In the genomic region with DNA sequence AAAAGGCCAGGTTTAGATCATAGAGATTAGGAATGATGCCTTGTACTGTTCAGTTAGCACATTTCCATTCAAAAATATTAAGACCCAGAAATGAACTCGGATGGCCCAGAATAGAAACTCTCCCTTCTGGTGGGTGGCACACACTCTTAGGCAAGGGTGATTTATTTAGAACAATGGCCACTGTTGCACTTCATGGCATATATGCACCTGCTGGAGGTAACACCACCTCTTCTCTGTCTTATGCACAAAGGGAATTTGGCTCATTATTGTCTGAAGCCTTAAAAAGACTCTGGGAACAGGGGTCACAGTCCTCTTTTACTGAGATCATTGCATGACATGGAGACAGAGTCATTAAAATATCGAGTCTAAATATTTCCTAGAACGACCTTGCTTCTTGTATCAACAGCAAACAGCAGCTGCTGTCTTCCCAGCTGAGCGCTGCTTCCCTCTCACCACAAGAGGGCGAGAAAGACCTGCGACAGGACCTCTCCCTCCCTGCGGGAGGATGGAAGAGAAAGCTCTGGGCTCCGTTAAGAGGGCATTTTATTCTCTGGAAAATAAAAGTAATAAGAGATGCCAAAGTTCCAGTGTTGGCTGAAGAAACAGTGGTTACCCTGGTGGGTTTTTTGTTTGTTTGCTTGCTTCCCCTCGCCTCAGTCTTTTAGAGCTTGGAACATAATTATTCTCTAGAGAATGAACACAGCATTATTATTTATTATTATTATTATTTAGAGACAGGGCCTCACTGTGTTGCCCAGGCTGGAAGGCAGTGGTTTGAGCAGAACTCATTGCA, we compare ENCODE assay signal across 8 cellular contexts. TPM values are rescaled to one million over a fixed set of nuclear protein-coding genes. Genes with fewer than 3 reads are reported as not detected.
A peak's percentile ranks its signal among the peaks of the same experiment; 100 is the strongest.
DNase-seq lines count a peak whose midpoint lies in the region; ATAC-seq and TF ChIP-seq lines count a peak whose summit lies in the region.

No MANE protein-coding gene starts in this region.

- dilution Hi-C loops in IMR-90 (cut with HindIII; ENCODE audit: low sequenced_read_pairs, unreplicated experiment) = no loop called here

- H3K14ac ChIP-seq in IMR-90 (replicated peaks; ENCODE audit: low read depth, low read length) = no peak overlapping the region

- no TSS peak for BruUV-seq in IMR-90 (replicated peaks; lab: Mats Ljungman, UMichigan)

- no peak overlapping the region for H3K4me3 Mint-ChIP-seq in naive thymus-derived CD8-positive, alpha-beta T cell

- peak overlapping the region; percentile 30; the same call in 1 of the 2 replicates for H3K4ac ChIP-seq in IMR-90 (ENCODE audit: low read depth, low read length)

- no peaks in the 10 kb centered on the region for H3K9me3 ChIP-seq in IMR-90 (ENCODE audit: control insufficient read depth, insufficient read depth, low read length)
- H3K9me3 ChIP-seq in OCI-LY3 (ENCODE audit: insufficient read depth, low read length) = no peaks in the 10 kb centered on the region

- H3K79me2 ChIP-seq in OCI-LY3 (ENCODE audit: low read length) = no peaks in the 10 kb centered on the region

- H3K36me3 Mint-ChIP-seq in naive thymus-derived CD8-positive, alpha-beta T cell = no peaks in the 10 kb centered on the region

- peaks cover 4 to 16% (median 7%) of the 10 kb centered on the region in 4 donors for H3K4me1 Mint-ChIP-seq in naive thymus-derived CD8-positive, alpha-beta T cell

- WGBS in IMR-90 (ENCODE audit: extremely low coverage in 2 of 2, insufficient read length in 1 of 2), 2 experiments = 17% methylated on average over 1 of the region's 9 CpGs; no CpG with 5 or more reads in 1 of the 2 experiments

- H3K23ac ChIP-seq in IMR-90 (ENCODE audit: low read depth, low read length) = no peak overlapping the region

- H3K4me2 ChIP-seq in IMR-90 (ENCODE audit: low read depth, low read length) = no peak overlapping the region
- no peak overlapping the region for H3K4me2 ChIP-seq in OCI-LY3 (ENCODE audit: low read length)

- ATAC-seq in GM21515 (IDR thresholded peaks at IDR 0.05; ENCODE audit: unreplicated experiment) (peak; percentile 88), IMR-90 (ENCODE audit: low read depth) (peak; percentile 84), esophagus mucosa (peak; percentile 79)
- ATAC-seq in naive thymus-derived CD8-positive, alpha-beta T cell = peak; percentile 87 to 94

- H3K9me3 Mint-ChIP-seq in naive thymus-derived CD8-positive, alpha-beta T cell = no peaks in the 10 kb centered on the region

- H2BK120ac ChIP-seq in IMR-90 (ENCODE audit: low read depth, low read length) = no peak overlapping the region

- H3K27ac ChIP-seq in IMR-90 (ENCODE audit: insufficient read depth, low read length) = no peak overlapping the region
- H3K27ac ChIP-seq in OCI-LY3 (ENCODE audit: low read length) = no peak overlapping the region

- no peak overlapping the region for H3K18ac ChIP-seq in IMR-90 (ENCODE audit: low read depth, low read length)

- POLR2A ChIA-PET in IMR-90 (lab: Charles Lee; ENCODE audit: unreplicated experiment) = no interaction called here
- POLR2A ChIA-PET in naive thymus-derived CD8-positive, alpha-beta T cell (lab: Charles Lee) = no interaction called here

- H3K56ac ChIP-seq in IMR-90 (ENCODE audit: extremely low read depth, insufficient read depth, low read length) = no peak overlapping the region

- intact Hi-C loops in IMR-90 (cut with micrococcal nuclease) = loop anchor here (1.0 kb wide), 3 partner anchors 328 to 641 kb away; no protein-coding TSS in a partner anchor

- no peak overlapping the region for H2AFZ ChIP-seq in IMR-90 (replicated peaks; ENCODE audit: low read length, poor library complexity)
- H2AFZ ChIP-seq in OCI-LY3 (ENCODE audit: low read depth, low read length) = no peak overlapping the region

- no peak overlapping the region for H2BK20ac ChIP-seq in IMR-90 (ENCODE audit: low read depth, low read length)

- no peak overlapping the region for H4K8ac ChIP-seq in IMR-90 (ENCODE audit: low read depth in 2 of 2, low read length in 2 of 2)

- H4K20me1 ChIP-seq in IMR-90 (ENCODE audit: insufficient read depth, low read length) (no peaks in the 10 kb centered on the region), OCI-LY3 (ENCODE audit: insufficient read depth, low read length) (no peaks in the 10 kb centered on the region)

- DNase-seq in DMS53 (lab: John Stamatoyannopoulos, UW) = peak; percentile 93
- DNase-seq in IMR-90 = peak; percentile 87
- DNase-seq in activated T-cell treated with anti-CD3 and anti-CD28 coated beads for 24 hours (ENCODE audit: low read depth) = peak; percentile 67
- peak; percentile 32 to 83 (median 60) for DNase-seq in naive thymus-derived CD8-positive, alpha-beta T cell
- peak; percentile 45 for DNase-seq in stimulated activated naive CD4-positive, alpha-beta T cell treated with Interleukin-2 at 50 U/mL for 16 hours (lab: John Stamatoyannopoulos, UW)

- no peak overlapping the region for H2BK15ac ChIP-seq in IMR-90 (ENCODE audit: low read depth, low read length)

- no peaks in the 10 kb centered on the region for H3K36me3 ChIP-seq in IMR-90 (ENCODE audit: control insufficient read depth, insufficient read depth, low read length)
- no peaks in the 10 kb centered on the region for H3K36me3 ChIP-seq in OCI-LY3 (replicated peaks; ENCODE audit: low read depth, low read length)

- no peak overlapping the region for H2AK9ac ChIP-seq in IMR-90 (replicated peaks; ENCODE audit: low read depth, low read length, poor library complexity)

- TF ChIP-seq POLR2A in IMR-90 (IDR thresholded peaks at IDR 0.05; ENCODE audit: low read depth, low read length) = peak; percentile 54; the same call in 1 of the 2 replicates

- H3K27ac Mint-ChIP-seq in naive thymus-derived CD8-positive, alpha-beta T cell = no peak overlapping the region

- CTCF ChIA-PET in IMR-90 (lab: Yijun Ruan, JAX) = interaction anchor here (0.6 to 2.1 kb wide), 27 partner anchors 11 to 649 kb away, joined by 3 to 16 read pairs (median 3); no protein-coding TSS in a partner anchor

- H3K27me3 ChIP-seq in IMR-90 (ENCODE audit: control insufficient read depth, insufficient read depth, low read length) (peaks cover 25% of the 10 kb centered on the region), OCI-LY3 (ENCODE audit: low read depth, low read length) (no peaks in the 10 kb centered on the region)

- no peaks in the 10 kb centered on the region for H3K79me1 ChIP-seq in IMR-90 (ENCODE audit: low read depth in 1 of 2, low read length in 2 of 2)

- H3K4me1 ChIP-seq in IMR-90 (ENCODE audit: control insufficient read depth, insufficient read depth, low read length) (peaks cover 6% of the 10 kb centered on the region), OCI-LY3 (ENCODE audit: low read length) (no peaks in the 10 kb centered on the region)

- no peak overlapping the region for H2AK5ac ChIP-seq in IMR-90 (ENCODE audit: low read depth, low read length)

- H3K9ac ChIP-seq in IMR-90 (ENCODE audit: low read depth, low read length) = no peak overlapping the region
- no peak overlapping the region for H3K9ac ChIP-seq in OCI-LY3 (ENCODE audit: low read length)

- peaks cover 26 to 59% (median 43%) of the 10 kb centered on the region in 5 donors for H3K27me3 Mint-ChIP-seq in naive thymus-derived CD8-positive, alpha-beta T cell

- H4K91ac ChIP-seq in IMR-90 (ENCODE audit: insufficient read depth, low read depth, low read length) = no peak overlapping the region

- peak; percentile 100 for TF ChIP-seq RAD21 in IMR-90 (IDR thresholded peaks at IDR 0.05; ENCODE audit: low read length)

- TF ChIP-seq CTCF in IMR-90 (conservative IDR thresholded peaks at IDR 0.05; ENCODE audit: low read depth, low read length) (peak; percentile 99), OCI-LY3 (IDR thresholded peaks at IDR 0.05; ENCODE audit: low read depth, low read length) (peak; percentile 88)

- in situ Hi-C loops in IMR-90 (cut with MboI; ENCODE audit: low sequenced_read_pairs) = no loop called here

- H3K4me3 ChIP-seq in IMR-90 (ENCODE audit: insufficient read depth, low read depth, low read length) = no peak overlapping the region
- no peak overlapping the region for H3K4me3 ChIP-seq in OCI-LY3 (ENCODE audit: low read length)

- H3K9me1 ChIP-seq in IMR-90 (ENCODE audit: insufficient read depth, low read length) = peaks cover 7% of the 10 kb centered on the region; the same call in 1 of the 2 replicates

- H4K5ac ChIP-seq in IMR-90 (ENCODE audit: low read depth, low read length) = no peak overlapping the region

- H2BK5ac ChIP-seq in IMR-90 (ENCODE audit: low read depth, low read length, poor library complexity, severe bottlenecking) = no peak overlapping the region

TF ChIP-seq in IMR-90, 13 proteins besides CTCF, POLR2A, EP300 and RAD21:
- TF ChIP-seq, protein P1, sequence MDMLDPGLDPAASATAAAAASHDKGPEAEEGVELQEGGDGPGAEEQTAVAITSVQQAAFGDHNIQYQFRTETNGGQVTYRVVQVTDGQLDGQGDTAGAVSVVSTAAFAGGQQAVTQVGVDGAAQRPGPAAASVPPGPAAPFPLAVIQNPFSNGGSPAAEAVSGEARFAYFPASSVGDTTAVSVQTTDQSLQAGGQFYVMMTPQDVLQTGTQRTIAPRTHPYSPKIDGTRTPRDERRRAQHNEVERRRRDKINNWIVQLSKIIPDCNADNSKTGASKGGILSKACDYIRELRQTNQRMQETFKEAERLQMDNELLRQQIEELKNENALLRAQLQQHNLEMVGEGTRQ (IDR thresholded peaks at IDR 0.05; ENCODE audit: low read depth, low read length) = no peak
- TF ChIP-seq MAZ (IDR thresholded peaks at IDR 0.05; ENCODE audit: borderline replicate concordance, low read depth, low read length) = peak; percentile 66; the same call in 1 of the 2 replicates
- 0 out of 2 replicates have a peak, but pooled peaks have one; percentile 10 for TF ChIP-seq NFE2L2 (IDR thresholded peaks at IDR 0.05; ENCODE audit: low read depth, low read length)
- peak; percentile 99 for TF ChIP-seq SMC3 (IDR thresholded peaks at IDR 0.05; ENCODE audit: low read depth, low read length)

RNA-seq across cellular contexts. Expression of gene BAMBI, which starts 13.5 kb away (rescaled TPM):
- 19.4 and 20.8 TPM in 2 replicates for total RNA-seq in IMR-90 (2012; rRNA removed)
- polyA plus RNA-seq in IMR-90 (2012; rRNA removed) = 13.4 and 14.4 TPM in 2 replicates
- 8.3 and 14.5 TPM in 2 replicates for polyA plus RNA-seq in IMR-90 (2012; cell fraction: cytosol; rRNA removed)
- polyA plus RNA-seq in IMR-90 (2012; cell fraction: nucleus; rRNA removed; ENCODE audit: low replicate concordance) = 8.6 and 10.7 TPM in 2 replicates
- 6.5 TPM for total RNA-seq in esophagus mucosa
- total RNA-seq in naive thymus-derived CD8-positive, alpha-beta T cell = under 1 TPM in 1 of 2 experiments, not detected in 1; 0.19 TPM
- polyA plus RNA-seq in naive thymus-derived CD8-positive, alpha-beta T cell = not detected
